In genomic region chr13:72781461-72782439, GRCh38 we compare ENCODE assay signal across 8 cellular contexts. TPM values are rescaled to one million over a fixed set of nuclear protein-coding genes. Genes with fewer than 3 reads are reported as not detected.
DNase-seq lines count a peak whose midpoint lies in the region; ATAC-seq, FAIRE-seq and TF ChIP-seq lines count a peak whose summit lies in the region.

TSS of gene DIS3 (minus strand) at chr13:72781900. CDS start at chr13:72781832, 68 bp downstream.
TSS of gene PIBF1 (plus strand) at chr13:72782133. CDS start at chr13:72783470, 1,337 bp downstream.

- CTCF ChIA-PET in T-cell (lab: Charles Lee) = interaction anchor here in 1 of 2 donors (0.9 kb wide), 1 partner anchor 15 kb away, joined by 3 read pairs; no protein-coding TSS in a partner anchor

- H3K4me1 Mint-ChIP-seq in T-cell (peaks cover 72 to 74% (median 74%) of the 10 kb centered on the region in 3 donors), type B pancreatic cell (ENCODE audit: unreplicated experiment) (peaks cover 29% of the 10 kb centered on the region)

- TF ChIP-seq POLR2A in GM12891 (IDR thresholded peaks at IDR 0.05; ENCODE audit: low read depth, low read length) (peak; percentile 95), heart left ventricle (IDR thresholded peaks at IDR 0.05) (peak; percentile 49 to 85)

- 0% methylated on average over 81 of the region's 81 CpGs for WGBS in adipose tissue, 3 donors
- WGBS in heart left ventricle, 4 donors = 0% methylated on average over 47 to 81 of the region's 81 CpGs

- H3K36me3 ChIP-seq in heart left ventricle = peaks cover 0 to 59% (median 29%) of the 10 kb centered on the region in 9 donors

- H3K4me3 ChIP-seq in heart left ventricle = peak within 1 kb of the TSS; percentile 71 to 99 (median 85)

- H3K27ac Mint-ChIP-seq in T-cell (peak within 1 kb of the TSS; percentile 97 to 98), type B pancreatic cell (peak within 1 kb of the TSS; percentile 98)

- ATAC-seq in HG02840 (IDR thresholded peaks at IDR 0.05; ENCODE audit: low FRiP score, unreplicated experiment) = peak; percentile 98
- ATAC-seq in T-cell (replicated peaks in 1 of 4) = peak; percentile 97 to 98 (median 98)
- peak; percentile 100 for ATAC-seq in heart left ventricle

- no peaks in the 10 kb centered on the region for H3K27me3 Mint-ChIP-seq in T-cell
- no peaks in the 10 kb centered on the region for H3K27me3 Mint-ChIP-seq in type B pancreatic cell

- no peaks in the 10 kb centered on the region for H3K27me3 ChIP-seq in heart left ventricle

- POLR2A ChIA-PET in T-cell (lab: Charles Lee) = interaction anchor here in 1 of 2 donors (0.6 to 0.7 kb wide), 3 partner anchors 9 to 53 kb away, joined by 3 read pairs; no protein-coding TSS in a partner anchor

- peaks cover 6 to 59% (median 32%) of the 10 kb centered on the region in 12 donors for H3K4me1 ChIP-seq in heart left ventricle

- FAIRE-seq in GM12891 (lab: Jason Lieb, UNC) = peak; percentile 100

- no peak for TF ChIP-seq CTCF in heart left ventricle (IDR thresholded peaks at IDR 0.05)
- TF ChIP-seq CTCF in type B pancreatic cell (conservative IDR thresholded peaks at IDR 0.05) = peak; percentile 38

- DNase-seq in GM12891 (ENCODE audit: insufficient read length, low spot score) (peak; percentile 74), NCI-H1436 treated with DMSO at 0.1 percent for 48 hours (lab: John Stamatoyannopoulos, UW) (peak; percentile 98), T-cell (peak; percentile 83 to 98 (median 95)), heart left ventricle (peak; percentile 97 to 98 (median 98)), pons (ENCODE audit: low spot score) (peak; percentile 97), type B pancreatic cell (ENCODE audit: extremely low spot score, unreplicated experiment) (peak; percentile 98)

- H3K9me3 Mint-ChIP-seq in T-cell = no peaks in the 10 kb centered on the region
- H3K9me3 Mint-ChIP-seq in type B pancreatic cell = no peaks in the 10 kb centered on the region

- no peaks in the 10 kb centered on the region for H3K9me3 ChIP-seq in heart left ventricle

- H3K36me3 Mint-ChIP-seq in T-cell (peaks cover 34% of the 10 kb centered on the region), type B pancreatic cell (peaks cover 28% of the 10 kb centered on the region)

- intact Hi-C loops in heart left ventricle (cut with DNase I) = loop anchor here in 4 of 10 donors (5.0 kb wide), 1 partner anchor 54 kb away; the partner anchor contains the start of genes BORA (in 4 of the 4) and MZT1 (in 4 of the 4)

- H3K27ac ChIP-seq in adipose tissue (ENCODE audit: low read depth, low read length) (peak within 1 kb of the TSS; percentile 35), heart left ventricle (peak within 1 kb of the TSS; percentile 39 to 94 (median 86))

- H3K4me3 Mint-ChIP-seq in T-cell (peak within 1 kb of the TSS; percentile 98 to 99 (median 99)), type B pancreatic cell (peak within 1 kb of the TSS; percentile 100)

TF ChIP-seq in GM12891, 5 proteins besides CTCF, POLR2A, EP300 and RAD21:
- peak; percentile 83; the same call in 1 of the 2 replicates for TF ChIP-seq TAF1 (IDR thresholded peaks at IDR 0.05; ENCODE audit: low read depth, low read length)
- TF ChIP-seq SPI1 (IDR thresholded peaks at IDR 0.05; ENCODE audit: low read depth, low read length) = peak; percentile 46; the same call in 1 of the 2 replicates
- no peak for TF ChIP-seq PAX5 (IDR thresholded peaks at IDR 0.05; ENCODE audit: insufficient read depth, low read length, severe bottlenecking)
- TF ChIP-seq POU2F2 (IDR thresholded peaks at IDR 0.05; ENCODE audit: low read depth, low read length) = peak; percentile 43; the same call in 1 of the 2 replicates
- TF ChIP-seq POLR2AphosphoS5 (IDR thresholded peaks at IDR 0.05; ENCODE audit: low read depth, low read length) = peak; percentile 90

RNA-seq across cellular contexts. Expression of gene DIS3, which starts in this region (rescaled TPM):
- 31.8 TPM for polyA plus RNA-seq in GM12891 (2012; ENCODE audit: low read depth, missing spikeins)
- total RNA-seq in T-cell = 10 to 100 TPM; 30.4 to 37.5 (median 36.8) TPM
- 10 to 100 TPM in 1 of 3 donors, 1 to 10 TPM in 2; 4.9 to 13.8 (median 9.1) TPM for polyA plus RNA-seq in adipose tissue
- 10 to 100 TPM; 13.9 to 22.2 (median 17.7) TPM for total RNA-seq in heart left ventricle
- polyA plus RNA-seq in heart left ventricle = 10 to 100 TPM in 1 of 2 donors, 1 to 10 TPM in 1; 4.8 to 14.6 TPM
- total RNA-seq in type B pancreatic cell (ENCODE audit: low replicate concordance) = 41.7 and 69.7 TPM in 2 replicates

RNA-seq across cellular contexts. Expression of gene PIBF1, which starts in this region (rescaled TPM):
- 5.6 TPM for polyA plus RNA-seq in GM12891 (2012; ENCODE audit: low read depth, missing spikeins)
- total RNA-seq in T-cell = 10 to 100 TPM; 29.4 to 36.5 (median 34.8) TPM
- 10 to 100 TPM in 1 of 3 donors, 1 to 10 TPM in 2; 4.1 to 21.7 (median 5.7) TPM for polyA plus RNA-seq in adipose tissue
- 10 to 100 TPM in 7 of 9 donors, 1 to 10 TPM in 2; 7.6 to 24.1 (median 12.8) TPM for total RNA-seq in heart left ventricle
- polyA plus RNA-seq in heart left ventricle = 10 to 100 TPM in 1 of 2 donors, 1 to 10 TPM in 1; 9.1 to 12.9 TPM
- 28.4 and 32.5 TPM in 2 replicates for total RNA-seq in type B pancreatic cell (ENCODE audit: low replicate concordance)

Comparison
In these comparisons a context has a peak if more than half of its experiments do, and no peak if none do; other contexts are left out.
1. Peak in every context shown above with its lines: DNase-seq, ATAC-seq, H3K4me3 ChIP-seq and H3K27ac ChIP-seq.